Comparison of ENCODE assay signal across 1 cellular context in the genomic region with DNA sequence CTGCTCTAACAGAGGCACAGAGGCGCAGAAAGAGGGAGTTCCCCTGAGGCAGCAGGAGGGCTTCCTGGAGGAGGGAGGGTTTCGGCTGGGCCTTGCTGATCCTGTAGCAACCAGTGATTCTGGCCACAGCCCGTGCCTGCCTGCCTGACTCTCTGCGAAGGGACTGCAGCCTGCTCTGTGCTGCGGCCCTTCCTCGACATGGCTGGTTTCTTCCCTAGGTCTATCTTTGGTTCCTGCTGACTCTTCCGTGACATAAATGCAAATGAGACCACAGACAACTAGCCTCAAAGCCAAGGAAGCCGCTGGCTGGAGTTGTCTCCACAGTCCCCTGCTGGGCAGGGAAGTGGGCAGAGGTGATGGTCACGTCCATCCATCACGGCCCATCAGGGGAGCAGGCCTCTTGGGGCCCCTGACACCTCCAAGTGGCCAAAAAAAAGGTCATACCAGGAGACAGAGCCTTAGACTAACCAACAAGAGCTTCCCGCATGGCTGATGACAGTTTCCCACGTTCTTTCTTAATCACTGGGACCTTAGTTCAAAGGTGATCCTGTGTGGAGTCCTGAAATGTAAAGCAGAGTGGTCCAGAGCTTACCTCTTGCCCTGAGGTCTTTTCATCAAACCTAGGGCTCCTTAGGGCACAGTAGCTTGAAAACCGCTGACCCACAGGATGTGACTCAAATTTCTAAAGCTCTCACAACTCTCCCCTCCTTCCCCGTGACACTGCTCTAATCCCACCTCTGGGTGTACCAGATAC.
TF ChIP-seq lines count a peak whose summit lies in the region.

No MANE protein-coding gene starts in this region.

TF ChIP-seq in K562, 482 proteins besides CTCF, POLR2A, EP300 and RAD21 (continued from another document and continues in another):
- TF ChIP-seq, protein P1, sequence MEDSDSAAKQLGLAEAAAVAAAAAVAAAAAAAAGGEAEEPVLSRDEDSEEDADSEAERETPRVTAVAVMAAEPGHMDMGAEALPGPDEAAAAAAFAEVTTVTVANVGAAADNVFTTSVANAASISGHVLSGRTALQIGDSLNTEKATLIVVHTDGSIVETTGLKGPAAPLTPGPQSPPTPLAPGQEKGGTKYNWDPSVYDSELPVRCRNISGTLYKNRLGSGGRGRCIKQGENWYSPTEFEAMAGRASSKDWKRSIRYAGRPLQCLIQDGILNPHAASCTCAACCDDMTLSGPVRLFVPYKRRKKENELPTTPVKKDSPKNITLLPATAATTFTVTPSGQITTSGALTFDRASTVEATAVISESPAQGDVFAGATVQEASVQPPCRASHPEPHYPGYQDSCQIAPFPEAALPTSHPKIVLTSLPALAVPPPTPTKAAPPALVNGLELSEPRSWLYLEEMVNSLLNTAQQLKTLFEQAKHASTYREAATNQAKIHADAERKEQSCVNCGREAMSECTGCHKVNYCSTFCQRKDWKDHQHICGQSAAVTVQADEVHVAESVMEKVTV (CRISPR knock-in tag; IDR thresholded peaks at IDR 0.05), result no peak
- TF ChIP-seq RBM17 (IDR thresholded peaks at IDR 0.05; ENCODE audit: borderline replicate concordance, low read depth, low read length), result no peak
- TF ChIP-seq ZBED1 (IDR thresholded peaks at IDR 0.05), result no peak
- no peak; the same call in 1 of the 2 replicates for TF ChIP-seq MYC (IDR thresholded peaks at IDR 0.05; ENCODE audit: low read depth, low read length)
- no peak for TF ChIP-seq MYC (CRISPR knock-in tag; IDR thresholded peaks at IDR 0.05; ENCODE audit: borderline replicate concordance, low read depth)
- TF ChIP-seq JUND (IDR thresholded peaks at IDR 0.05; ENCODE audit: borderline replicate concordance, low read depth, low read length), result peak; percentile 51; the same call in 1 of the 2 replicates
- TF ChIP-seq JUND (tag; IDR thresholded peaks at IDR 0.05; ENCODE audit: borderline replicate concordance, low read depth, low read length), result no peak; the same call in 2 of the 3 replicates
- TF ChIP-seq CBX8 (IDR thresholded peaks at IDR 0.05; ENCODE audit: borderline replicate concordance, extremely low read depth, low read depth, low read length, poor library complexity, severe bottlenecking), result no peak
- TF ChIP-seq, protein P2, sequence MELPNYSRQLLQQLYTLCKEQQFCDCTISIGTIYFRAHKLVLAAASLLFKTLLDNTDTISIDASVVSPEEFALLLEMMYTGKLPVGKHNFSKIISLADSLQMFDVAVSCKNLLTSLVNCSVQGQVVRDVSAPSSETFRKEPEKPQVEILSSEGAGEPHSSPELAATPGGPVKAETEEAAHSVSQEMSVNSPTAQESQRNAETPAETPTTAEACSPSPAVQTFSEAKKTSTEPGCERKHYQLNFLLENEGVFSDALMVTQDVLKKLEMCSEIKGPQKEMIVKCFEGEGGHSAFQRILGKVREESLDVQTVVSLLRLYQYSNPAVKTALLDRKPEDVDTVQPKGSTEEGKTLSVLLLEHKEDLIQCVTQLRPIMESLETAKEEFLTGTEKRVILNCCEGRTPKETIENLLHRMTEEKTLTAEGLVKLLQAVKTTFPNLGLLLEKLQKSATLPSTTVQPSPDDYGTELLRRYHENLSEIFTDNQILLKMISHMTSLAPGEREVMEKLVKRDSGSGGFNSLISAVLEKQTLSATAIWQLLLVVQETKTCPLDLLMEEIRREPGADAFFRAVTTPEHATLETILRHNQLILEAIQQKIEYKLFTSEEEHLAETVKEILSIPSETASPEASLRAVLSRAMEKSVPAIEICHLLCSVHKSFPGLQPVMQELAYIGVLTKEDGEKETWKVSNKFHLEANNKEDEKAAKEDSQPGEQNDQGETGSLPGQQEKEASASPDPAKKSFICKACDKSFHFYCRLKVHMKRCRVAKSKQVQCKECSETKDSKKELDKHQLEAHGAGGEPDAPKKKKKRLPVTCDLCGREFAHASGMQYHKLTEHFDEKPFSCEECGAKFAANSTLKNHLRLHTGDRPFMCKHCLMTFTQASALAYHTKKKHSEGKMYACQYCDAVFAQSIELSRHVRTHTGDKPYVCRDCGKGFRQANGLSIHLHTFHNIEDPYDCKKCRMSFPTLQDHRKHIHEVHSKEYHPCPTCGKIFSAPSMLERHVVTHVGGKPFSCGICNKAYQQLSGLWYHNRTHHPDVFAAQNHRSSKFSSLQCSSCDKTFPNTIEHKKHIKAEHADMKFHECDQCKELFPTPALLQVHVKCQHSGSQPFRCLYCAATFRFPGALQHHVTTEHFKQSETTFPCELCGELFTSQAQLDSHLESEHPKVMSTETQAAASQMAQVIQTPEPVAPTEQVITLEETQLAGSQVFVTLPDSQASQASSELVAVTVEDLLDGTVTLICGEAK (IDR thresholded peaks at IDR 0.05), result no peak
- TF ChIP-seq, protein P2 (CRISPR knock-in tag; IDR thresholded peaks at IDR 0.05), result no peak
- TF ChIP-seq PHTF2 (CRISPR knock-in tag; IDR thresholded peaks at IDR 0.05), result no peak
- no peak for TF ChIP-seq HNRNPH1 (optimal IDR thresholded peaks at IDR 0.05; ENCODE audit: low read depth, low read length)
- no peak for TF ChIP-seq SIN3A (IDR thresholded peaks at IDR 0.05; ENCODE audit: borderline replicate concordance in 2 of 2, control insufficient read depth in 1 of 2, low read depth in 2 of 2, low read length in 2 of 2)
- TF ChIP-seq, protein P3, sequence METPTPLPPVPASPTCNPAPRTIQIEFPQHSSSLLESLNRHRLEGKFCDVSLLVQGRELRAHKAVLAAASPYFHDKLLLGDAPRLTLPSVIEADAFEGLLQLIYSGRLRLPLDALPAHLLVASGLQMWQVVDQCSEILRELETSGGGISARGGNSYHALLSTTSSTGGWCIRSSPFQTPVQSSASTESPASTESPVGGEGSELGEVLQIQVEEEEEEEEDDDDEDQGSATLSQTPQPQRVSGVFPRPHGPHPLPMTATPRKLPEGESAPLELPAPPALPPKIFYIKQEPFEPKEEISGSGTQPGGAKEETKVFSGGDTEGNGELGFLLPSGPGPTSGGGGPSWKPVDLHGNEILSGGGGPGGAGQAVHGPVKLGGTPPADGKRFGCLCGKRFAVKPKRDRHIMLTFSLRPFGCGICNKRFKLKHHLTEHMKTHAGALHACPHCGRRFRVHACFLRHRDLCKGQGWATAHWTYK (CRISPR knock-in tag; IDR thresholded peaks at IDR 0.05), result no peak; the same call in 1 of the 2 replicates
- no peak for TF ChIP-seq SMAD2 (IDR thresholded peaks at IDR 0.05; ENCODE audit: low read depth, low read length)
- no peak for TF ChIP-seq RHOXF2B (CRISPR knock-in tag; conservative IDR thresholded peaks at IDR 0.05)
- TF ChIP-seq, protein P4, sequence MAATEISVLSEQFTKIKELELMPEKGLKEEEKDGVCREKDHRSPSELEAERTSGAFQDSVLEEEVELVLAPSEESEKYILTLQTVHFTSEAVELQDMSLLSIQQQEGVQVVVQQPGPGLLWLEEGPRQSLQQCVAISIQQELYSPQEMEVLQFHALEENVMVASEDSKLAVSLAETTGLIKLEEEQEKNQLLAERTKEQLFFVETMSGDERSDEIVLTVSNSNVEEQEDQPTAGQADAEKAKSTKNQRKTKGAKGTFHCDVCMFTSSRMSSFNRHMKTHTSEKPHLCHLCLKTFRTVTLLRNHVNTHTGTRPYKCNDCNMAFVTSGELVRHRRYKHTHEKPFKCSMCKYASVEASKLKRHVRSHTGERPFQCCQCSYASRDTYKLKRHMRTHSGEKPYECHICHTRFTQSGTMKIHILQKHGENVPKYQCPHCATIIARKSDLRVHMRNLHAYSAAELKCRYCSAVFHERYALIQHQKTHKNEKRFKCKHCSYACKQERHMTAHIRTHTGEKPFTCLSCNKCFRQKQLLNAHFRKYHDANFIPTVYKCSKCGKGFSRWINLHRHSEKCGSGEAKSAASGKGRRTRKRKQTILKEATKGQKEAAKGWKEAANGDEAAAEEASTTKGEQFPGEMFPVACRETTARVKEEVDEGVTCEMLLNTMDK (IDR thresholded peaks at IDR 0.05; ENCODE audit: borderline replicate concordance, insufficient read depth, low read depth, low read length, poor library complexity, severe bottlenecking), result no peak
- TF ChIP-seq FOXJ3 (CRISPR knock-in tag; IDR thresholded peaks at IDR 0.05), result no peak
- no peak for TF ChIP-seq ELF2 (CRISPR knock-in tag; IDR thresholded peaks at IDR 0.05)
- no peak for TF ChIP-seq NR1H2 (CRISPR knock-in tag; IDR thresholded peaks at IDR 0.05)
- TF ChIP-seq, protein P5, sequence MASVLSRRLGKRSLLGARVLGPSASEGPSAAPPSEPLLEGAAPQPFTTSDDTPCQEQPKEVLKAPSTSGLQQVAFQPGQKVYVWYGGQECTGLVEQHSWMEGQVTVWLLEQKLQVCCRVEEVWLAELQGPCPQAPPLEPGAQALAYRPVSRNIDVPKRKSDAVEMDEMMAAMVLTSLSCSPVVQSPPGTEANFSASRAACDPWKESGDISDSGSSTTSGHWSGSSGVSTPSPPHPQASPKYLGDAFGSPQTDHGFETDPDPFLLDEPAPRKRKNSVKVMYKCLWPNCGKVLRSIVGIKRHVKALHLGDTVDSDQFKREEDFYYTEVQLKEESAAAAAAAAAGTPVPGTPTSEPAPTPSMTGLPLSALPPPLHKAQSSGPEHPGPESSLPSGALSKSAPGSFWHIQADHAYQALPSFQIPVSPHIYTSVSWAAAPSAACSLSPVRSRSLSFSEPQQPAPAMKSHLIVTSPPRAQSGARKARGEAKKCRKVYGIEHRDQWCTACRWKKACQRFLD (CRISPR knock-in tag; IDR thresholded peaks at IDR 0.05), result peak; percentile 65
- no peak for TF ChIP-seq HDAC3 (IDR thresholded peaks at IDR 0.05; ENCODE audit: borderline replicate concordance, partially characterized antibody)
- TF ChIP-seq DMBX1 (CRISPR knock-in tag; IDR thresholded peaks at IDR 0.05; ENCODE audit: borderline replicate concordance), result no peak; the same call in none of the 2 replicates
- no peak for TF ChIP-seq HCFC1 (IDR thresholded peaks at IDR 0.05; ENCODE audit: low read depth, low read length)
- TF ChIP-seq, protein P6, sequence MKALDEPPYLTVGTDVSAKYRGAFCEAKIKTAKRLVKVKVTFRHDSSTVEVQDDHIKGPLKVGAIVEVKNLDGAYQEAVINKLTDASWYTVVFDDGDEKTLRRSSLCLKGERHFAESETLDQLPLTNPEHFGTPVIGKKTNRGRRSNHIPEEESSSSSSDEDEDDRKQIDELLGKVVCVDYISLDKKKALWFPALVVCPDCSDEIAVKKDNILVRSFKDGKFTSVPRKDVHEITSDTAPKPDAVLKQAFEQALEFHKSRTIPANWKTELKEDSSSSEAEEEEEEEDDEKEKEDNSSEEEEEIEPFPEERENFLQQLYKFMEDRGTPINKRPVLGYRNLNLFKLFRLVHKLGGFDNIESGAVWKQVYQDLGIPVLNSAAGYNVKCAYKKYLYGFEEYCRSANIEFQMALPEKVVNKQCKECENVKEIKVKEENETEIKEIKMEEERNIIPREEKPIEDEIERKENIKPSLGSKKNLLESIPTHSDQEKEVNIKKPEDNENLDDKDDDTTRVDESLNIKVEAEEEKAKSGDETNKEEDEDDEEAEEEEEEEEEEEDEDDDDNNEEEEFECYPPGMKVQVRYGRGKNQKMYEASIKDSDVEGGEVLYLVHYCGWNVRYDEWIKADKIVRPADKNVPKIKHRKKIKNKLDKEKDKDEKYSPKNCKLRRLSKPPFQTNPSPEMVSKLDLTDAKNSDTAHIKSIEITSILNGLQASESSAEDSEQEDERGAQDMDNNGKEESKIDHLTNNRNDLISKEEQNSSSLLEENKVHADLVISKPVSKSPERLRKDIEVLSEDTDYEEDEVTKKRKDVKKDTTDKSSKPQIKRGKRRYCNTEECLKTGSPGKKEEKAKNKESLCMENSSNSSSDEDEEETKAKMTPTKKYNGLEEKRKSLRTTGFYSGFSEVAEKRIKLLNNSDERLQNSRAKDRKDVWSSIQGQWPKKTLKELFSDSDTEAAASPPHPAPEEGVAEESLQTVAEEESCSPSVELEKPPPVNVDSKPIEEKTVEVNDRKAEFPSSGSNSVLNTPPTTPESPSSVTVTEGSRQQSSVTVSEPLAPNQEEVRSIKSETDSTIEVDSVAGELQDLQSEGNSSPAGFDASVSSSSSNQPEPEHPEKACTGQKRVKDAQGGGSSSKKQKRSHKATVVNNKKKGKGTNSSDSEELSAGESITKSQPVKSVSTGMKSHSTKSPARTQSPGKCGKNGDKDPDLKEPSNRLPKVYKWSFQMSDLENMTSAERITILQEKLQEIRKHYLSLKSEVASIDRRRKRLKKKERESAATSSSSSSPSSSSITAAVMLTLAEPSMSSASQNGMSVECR (CRISPR knock-in tag; IDR thresholded peaks at IDR 0.05), result no peak
- TF ChIP-seq PRPF4 (IDR thresholded peaks at IDR 0.05; ENCODE audit: insufficient read depth, low read depth, low read length, poor library complexity, severe bottlenecking), result no peak
- no peak for TF ChIP-seq TOE1 (IDR thresholded peaks at IDR 0.05; ENCODE audit: borderline replicate concordance)
- no peak for TF ChIP-seq TOE1 (CRISPR knock-in tag; IDR thresholded peaks at IDR 0.05; ENCODE audit: borderline replicate concordance, low read depth)
- TF ChIP-seq ZNF561 (CRISPR knock-in tag; conservative IDR thresholded peaks at IDR 0.05), result no peak
- TF ChIP-seq KLF16 (IDR thresholded peaks at IDR 0.05), result no peak
- TF ChIP-seq, protein P7, sequence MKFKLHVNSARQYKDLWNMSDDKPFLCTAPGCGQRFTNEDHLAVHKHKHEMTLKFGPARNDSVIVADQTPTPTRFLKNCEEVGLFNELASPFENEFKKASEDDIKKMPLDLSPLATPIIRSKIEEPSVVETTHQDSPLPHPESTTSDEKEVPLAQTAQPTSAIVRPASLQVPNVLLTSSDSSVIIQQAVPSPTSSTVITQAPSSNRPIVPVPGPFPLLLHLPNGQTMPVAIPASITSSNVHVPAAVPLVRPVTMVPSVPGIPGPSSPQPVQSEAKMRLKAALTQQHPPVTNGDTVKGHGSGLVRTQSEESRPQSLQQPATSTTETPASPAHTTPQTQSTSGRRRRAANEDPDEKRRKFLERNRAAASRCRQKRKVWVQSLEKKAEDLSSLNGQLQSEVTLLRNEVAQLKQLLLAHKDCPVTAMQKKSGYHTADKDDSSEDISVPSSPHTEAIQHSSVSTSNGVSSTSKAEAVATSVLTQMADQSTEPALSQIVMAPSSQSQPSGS (CRISPR knock-in tag; IDR thresholded peaks at IDR 0.05), result no peak
